Comparison of ENCODE assay signal across 28 cellular contexts in the genomic region with DNA sequence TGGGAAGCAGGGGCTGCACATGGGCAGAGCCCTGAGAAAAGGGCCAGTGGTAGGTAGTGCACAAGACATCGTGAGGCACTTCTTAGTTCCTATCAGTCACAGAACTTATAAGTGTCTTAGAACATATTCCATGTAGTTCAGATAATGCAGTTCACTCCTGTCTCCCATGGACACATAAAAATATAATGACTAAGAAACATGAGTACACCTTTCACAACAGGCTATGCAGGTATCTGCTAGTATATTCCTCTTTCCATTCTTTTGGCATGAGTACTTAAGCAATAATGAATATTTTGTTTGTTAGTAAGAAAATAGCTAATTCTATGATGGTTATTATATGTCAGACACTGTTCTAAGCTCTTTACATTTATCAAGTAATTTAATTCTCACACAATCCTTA.
"Had no signal": no experiment of that assay in that cellular context is flagged by ENCODE, and none has a peak within 500 bp of the region (broad histone marks: within the 10 kb centered on the region; RNA-seq: fewer than 3 reads in every experiment).

No MANE protein-coding gene starts in this region.

- H3K27me3 Mint-ChIP-seq: natural killer cell treated with Interleukin-12 subunit alpha and Interleukin-12 subunit beta and Interleukin-15 and Interleukin-18, amount 100 ng/mL, for 72 hours; progenitor cell of endocrine pancreas; stimulated activated naive B cell treated with anti-CD40 and anti-IgM and Interleukin-4, amounts not matched to agents 10 μg/mL and 1 μg/mL and 100 μg/mL, for 72 hours had no signal

- H3K36me3 ChIP-seq: left ventricle myocardium inferior, right atrium auricular region, stomach, thyroid gland, transverse colon, upper lobe of right lung had no signal

- H3K27ac ChIP-seq: hepatocyte, left ventricle myocardium inferior, parathyroid adenoma, right atrium auricular region, skin epidermis, stomach, testis, thyroid gland, transverse colon, upper lobe of right lung had no signal

- H3K9ac ChIP-seq: parathyroid adenoma had no signal

- H3K9me3 ChIP-seq: left ventricle myocardium inferior, mucosa of descending colon, right atrium auricular region, stomach, testis, thyroid gland, transverse colon, upper lobe of right lung had no signal

- DNase-seq: islet precursor cell; left ventricle myocardium inferior; midbrain; mucosa of descending colon; naive thymus-derived CD4-positive, alpha-beta T cell; nucleus accumbens; stimulated activated CD4-positive, alpha-beta T cell treated with anti-CD3 and anti-CD28 coated beads, Interleukin-12 subunit alpha, Interleukin-12 subunit beta, amount 100 ng/mL, for 4 hours; stimulated activated CD4-positive, alpha-beta T cell treated with anti-CD3 and anti-CD28 coated beads, Interleukin-15, amount 100 ng/mL, for 24 hours; stimulated activated CD4-positive, alpha-beta T cell treated with anti-CD3 and anti-CD28 coated beads, Interleukin-2, amount 100 ng/mL, for 24 hours; stimulated activated CD4-positive, alpha-beta T cell treated with anti-CD3 and anti-CD28 coated beads, Interleukin-4, amount 100 ng/mL, for 1 hour; stimulated activated naive B cell treated with anti-CD40 and anti-IgM and Interleukin-4, amounts not matched to agents 10 μg/mL and 1 μg/mL and 100 μg/mL, for 72 hours; stimulated activated naive CD8-positive, alpha-beta T cell treated with anti-CD3 and anti-CD28 coated beads, Interleukin-15, Interleukin-2, amounts not matched to agents 100 U/mL and 50 U/mL, for 24 hours; stomach; testis; thyroid gland; transverse colon; upper lobe of right lung had no signal

- H3K36me3 Mint-ChIP-seq: memory B cell; naive thymus-derived CD4-positive, alpha-beta T cell; natural killer cell treated with Interleukin-12 subunit alpha and Interleukin-12 subunit beta and Interleukin-15 and Interleukin-18, amount 100 ng/mL, for 72 hours; stimulated activated naive B cell treated with anti-CD40 and anti-IgM and Interleukin-4, amounts not matched to agents 10 μg/mL and 1 μg/mL and 100 μg/mL, for 72 hours had no signal

- H3K4me1 ChIP-seq: left ventricle myocardium inferior, parathyroid adenoma, right atrium auricular region, stomach, testis, thyroid gland, transverse colon, upper lobe of right lung had no signal

- H3K4me3 ChIP-seq: hepatocyte, left ventricle myocardium inferior, lung, mucosa of descending colon, right atrium auricular region, skin epidermis, stomach, testis, thyroid gland, transverse colon, upper lobe of right lung had no signal

- H3K27ac Mint-ChIP-seq: memory B cell; naive thymus-derived CD4-positive, alpha-beta T cell; natural killer cell treated with Interleukin-12 subunit alpha and Interleukin-12 subunit beta and Interleukin-15 and Interleukin-18, amount 100 ng/mL, for 72 hours; progenitor cell of endocrine pancreas; stimulated activated naive B cell treated with anti-CD40 and anti-IgM and Interleukin-4, amounts not matched to agents 10 μg/mL and 1 μg/mL and 100 μg/mL, for 72 hours had no signal

- H3K9me3 Mint-ChIP-seq: memory B cell; natural killer cell treated with Interleukin-12 subunit alpha and Interleukin-12 subunit beta and Interleukin-15 and Interleukin-18, amount 100 ng/mL, for 72 hours; stimulated activated naive B cell treated with anti-CD40 and anti-IgM and Interleukin-4, amounts not matched to agents 10 μg/mL and 1 μg/mL and 100 μg/mL, for 72 hours had no signal

- H3K4me3 Mint-ChIP-seq: memory B cell; naive thymus-derived CD4-positive, alpha-beta T cell; natural killer cell treated with Interleukin-12 subunit alpha and Interleukin-12 subunit beta and Interleukin-15 and Interleukin-18, amount 100 ng/mL, for 72 hours; neural crest cell; stimulated activated naive B cell treated with anti-CD40 and anti-IgM and Interleukin-4, amounts not matched to agents 10 μg/mL and 1 μg/mL and 100 μg/mL, for 72 hours had no signal

- H3K27me3 ChIP-seq: hepatocyte, right atrium auricular region, stomach, testis, thyroid gland, transverse colon, upper lobe of right lung had no signal

- H3K79me2 ChIP-seq: hepatocyte, parathyroid adenoma had no signal

- FAIRE-seq: urothelium cell line had no signal

- H2AFZ ChIP-seq: hepatocyte, parathyroid adenoma had no signal

- H3K4me2 ChIP-seq: hepatocyte had no signal

- ATAC-seq: mucosa of descending colon; naive thymus-derived CD4-positive, alpha-beta T cell; natural killer cell treated with Interleukin-12 subunit alpha and Interleukin-12 subunit beta and Interleukin-15 and Interleukin-18, amount 100 ng/mL, for 72 hours; sciatic nerve; stimulated activated naive B cell treated with anti-CD40 and anti-IgM and Interleukin-4, amounts not matched to agents 10 μg/mL and 1 μg/mL and 100 μg/mL, for 72 hours; stimulated activated naive CD8-positive, alpha-beta T cell treated with anti-CD3 and anti-CD28 coated beads, Interleukin-15, Interleukin-2, amounts not matched to agents 100 U/mL and 50 U/mL, for 24 hours; upper lobe of right lung had no signal

- H3K4me1 Mint-ChIP-seq: memory B cell; naive thymus-derived CD4-positive, alpha-beta T cell; neural crest cell had no signal
